Comparison of ENCODE assay signal across 25 cellular contexts in genomic region chr11:61486004-61486615, GRCh38. TPM values are rescaled to one million over a fixed set of nuclear protein-coding genes. Genes with fewer than 3 reads are reported as not detected.
"Had no signal": no experiment of that assay in that cellular context is flagged by ENCODE, and none has a peak within 500 bp of the region (broad histone marks: within the 10 kb centered on the region; RNA-seq: fewer than 3 reads in every experiment).

No MANE protein-coding gene starts in this region.

- H3K9me3 Mint-ChIP-seq: dendritic cell treated with granulocyte-macrophage colony-stimulating factor and Interleukin-4, amounts not matched to agents 40 ng/mL and 50 ng/mL, for 4 days had no signal

- DNase-seq: activated CD4-positive, alpha-beta T cell treated with anti-CD3 and anti-CD28 coated beads for 1 hour; activated CD4-positive, alpha-beta T cell treated with anti-CD3 and anti-CD28 coated beads, Interleukin-2, amount 50 U/mL, for 4 hours; activated gamma-delta T cell; amygdala; effector CD8-positive, alpha-beta T cell; heart left ventricle; kidney; left lung; midbrain; stimulated activated CD4-positive, alpha-beta T cell treated with anti-CD3 and anti-CD28 coated beads, Interleukin-4, amount 100 ng/mL, for 1 hour; upper lobe of right lung; WERI-Rb-1 had no signal

- H3K36me3 ChIP-seq: cardiac muscle cell, heart left ventricle, left lung, thoracic aorta, upper lobe of right lung, WERI-Rb-1 had no signal

- H3K9ac ChIP-seq: parathyroid adenoma had no signal

- H3K4me1 ChIP-seq: upper lobe of right lung had no signal

- H3K9me3 ChIP-seq: esophagus muscularis mucosa, gastroesophageal sphincter, heart left ventricle, left lung, thoracic aorta, upper lobe of right lung had no signal

- H3K27me3 ChIP-seq: cardiac muscle cell, heart left ventricle had no signal

- H3K4me3 ChIP-seq: cardiac muscle cell, esophagus muscularis mucosa, gastroesophageal sphincter, heart left ventricle, left lung, smooth muscle cell, thoracic aorta, upper lobe of right lung had no signal

- H3K27ac ChIP-seq: cardiac muscle cell, esophagus muscularis mucosa, gastroesophageal sphincter, heart left ventricle, left lung, parathyroid adenoma, thoracic aorta, upper lobe of right lung, WERI-Rb-1 had no signal

- H3K4me2 ChIP-seq: smooth muscle cell had no signal

- ATAC-seq: gastroesophageal sphincter, heart left ventricle, left lung, sciatic nerve, upper lobe of right lung had no signal

- H3K4me3 Mint-ChIP-seq: activated naive CD8-positive, alpha-beta T cell; dendritic cell treated with granulocyte-macrophage colony-stimulating factor and Interleukin-4, amounts not matched to agents 40 ng/mL and 50 ng/mL, for 4 days had no signal

- H3K27ac Mint-ChIP-seq: activated naive CD8-positive, alpha-beta T cell; dendritic cell treated with granulocyte-macrophage colony-stimulating factor and Interleukin-4, amounts not matched to agents 40 ng/mL and 50 ng/mL, for 4 days had no signal

RNA-seq across cellular contexts. Expression of gene LRRC10B, which starts 22.4 kb away (rescaled TPM):
- total RNA-seq: activated CD8-positive, alpha-beta memory T cell treated with anti-CD3 and anti-CD28 coated beads for 36 hours; endothelial cell of umbilical vein; lung microvascular endothelial cell; myocyte had no signal
